9 cellular contexts compared by ENCODE assay signal in genomic region chr11:48081151-48082010, GRCh38.
DNase-seq lines count a peak whose midpoint lies in the region; ATAC-seq and TF ChIP-seq lines count a peak whose summit lies in the region.
"Had no signal": no experiment of that assay in that cellular context is flagged by ENCODE, and none has a peak within 500 bp of the region (broad histone marks: within the 10 kb centered on the region; RNA-seq: fewer than 3 reads in every experiment).

No MANE protein-coding gene starts in this region.

- peaks cover 18% of the 10 kb centered on the region for H3F3A ChIP-seq in SK-N-SH (replicated peaks; ENCODE audit: insufficient read depth)

- TF ChIP-seq CTCF in SK-N-SH (IDR thresholded peaks at IDR 0.05) (no peak), endodermal cell (conservative IDR thresholded peaks at IDR 0.05) (no peak), WERI-Rb-1 (IDR thresholded peaks at IDR 0.05; ENCODE audit: low read depth, low read length) (no peak)

- H3K4me2 ChIP-seq in SK-N-SH, result peak overlapping the region; percentile 46

- H3K36me3 ChIP-seq in SK-N-SH (replicated peaks in 1 of 2; ENCODE audit: control insufficient read depth in 1 of 2, insufficient read depth in 2 of 2, low read length in 1 of 2) (peaks cover 0 to 7% of the 10 kb centered on the region in 2 experiments), endodermal cell (ENCODE audit: control insufficient read depth, insufficient read depth, low read length) (no peaks in the 10 kb centered on the region), WERI-Rb-1 (no peaks in the 10 kb centered on the region)

- H3K9me3 ChIP-seq in SK-N-SH, result no peaks in the 10 kb centered on the region
- H3K9me3 ChIP-seq in endodermal cell (ENCODE audit: control insufficient read depth, low read length), result peaks cover 7% of the 10 kb centered on the region
- H3K9me3 ChIP-seq in WERI-Rb-1 (ENCODE audit: severe bottlenecking), result no peaks in the 10 kb centered on the region

- H3K9ac ChIP-seq in SK-N-SH (no peak overlapping the region), endodermal cell (ENCODE audit: extremely low read depth, low read length, poor library complexity, severe bottlenecking) (no peak overlapping the region)

- 45% methylated on average over 10 of the region's 19 CpGs for WGBS in SK-N-SH (ENCODE audit: low lambda C conversion rate)
- 77 to 81% methylated on average over 12 to 19 of the region's 19 CpGs for whole genome bisulfite sequencing in endodermal cell (ENCODE audit: insufficient coverage in 1 of 2, insufficient read length in 1 of 2), 2 experiments

- POLR2A ChIA-PET in SK-N-SH (lab: Yijun Ruan, JAX), result no interaction called here

- CTCF ChIA-PET in SK-N-SH (lab: Yijun Ruan, JAX), result interaction anchor here (1.2 to 1.4 kb wide), 2 partner anchors 28 to 147 kb away, joined by 4 read pairs; no protein-coding TSS in a partner anchor

- H3K9me2 ChIP-seq in SK-N-SH, result no peaks in the 10 kb centered on the region

- TF ChIP-seq EP300 in SK-N-SH (IDR thresholded peaks at IDR 0.05; ENCODE audit: borderline replicate concordance in 1 of 2, low read depth in 1 of 2, low read length in 1 of 2), result peak in 1 of 2 experiments; percentile 68; a peak in 2 of 4 replicates

- H3K27me3 Mint-ChIP-seq in endodermal cell (ENCODE audit: insufficient read depth) (no peaks in the 10 kb centered on the region), naive B cell (no peaks in the 10 kb centered on the region)

- peaks cover 5% of the 10 kb centered on the region for H3K36me3 Mint-ChIP-seq in endodermal cell (ENCODE audit: low read depth)
- H3K36me3 Mint-ChIP-seq in naive B cell, result peaks cover 5 to 18% of the 10 kb centered on the region in 2 donors

- no peak overlapping the region; the same call in 1 of the 2 replicates for H2AFZ ChIP-seq in SK-N-SH (ENCODE audit: low read depth)

- H3K27ac ChIP-seq in SK-N-SH (ENCODE audit: low read depth in 2 of 2, low read length in 1 of 2) (peak overlapping the region; percentile 7 to 78; a peak in 3 of 4 replicates), endodermal cell (ENCODE audit: low read depth, low read length) (no peak overlapping the region), WERI-Rb-1 (no peak overlapping the region)

- DNase-seq in Caki2 (ENCODE audit: low read depth), result peak; percentile 71
- DNase-seq in SK-N-SH, result no peak
- no peak for DNase-seq in endodermal cell
- no peak for DNase-seq in naive B cell
- DNase-seq in GOT3 (lab: John Stamatoyannopoulos, UW), result no peak
- DNase-seq in WERI-Rb-1, result no peak

- H3K4me1 ChIP-seq in SK-N-SH (ENCODE audit: control insufficient read depth in 1 of 2, insufficient read depth in 2 of 2, low read depth in 1 of 2, low read length in 1 of 2) (peaks cover 0 to 9% of the 10 kb centered on the region in 2 experiments; a peak in 2 of 4 replicates), endodermal cell (ENCODE audit: control insufficient read depth, insufficient read depth, low read length) (peaks cover 4% of the 10 kb centered on the region)

- H3K79me2 ChIP-seq in SK-N-SH (ENCODE audit: insufficient read depth), result peaks cover 80% of the 10 kb centered on the region

- H3K27me3 ChIP-seq in SK-N-SH (ENCODE audit: insufficient read depth) (no peaks in the 10 kb centered on the region), endodermal cell (ENCODE audit: control insufficient read depth, insufficient read depth, low read length, poor library complexity, severe bottlenecking) (no peaks in the 10 kb centered on the region), WERI-Rb-1 (ENCODE audit: insufficient read depth, low read depth, severe bottlenecking) (no peaks in the 10 kb centered on the region)

- no peaks in the 10 kb centered on the region for H4K20me1 ChIP-seq in SK-N-SH (ENCODE audit: insufficient read depth)

- ATAC-seq in naive B cell (ENCODE audit: low read depth in 2 of 2) (peak in 1 of 2 donors; percentile 63), GM19328 (IDR thresholded peaks at IDR 0.05; ENCODE audit: unreplicated experiment) (no peak), GM18873 (IDR thresholded peaks at IDR 0.05; ENCODE audit: low FRiP score, unreplicated experiment) (no peak)

- H3K4me3 ChIP-seq in SK-N-SH (ENCODE audit: low read depth in 2 of 2, low read length in 1 of 2), result no peak overlapping the region
- H3K4me3 ChIP-seq in endodermal cell (ENCODE audit: low read length), result no peak overlapping the region
- no peak overlapping the region for H3K4me3 ChIP-seq in WERI-Rb-1 (ENCODE audit: low read depth, low read length)

- TF ChIP-seq RAD21 in SK-N-SH (IDR thresholded peaks at IDR 0.05; ENCODE audit: low read length), result no peak

- H3K4me1 Mint-ChIP-seq in endodermal cell (peaks cover 17% of the 10 kb centered on the region), naive B cell (peaks cover 41 to 47% (median 43%) of the 10 kb centered on the region in 3 donors)

- H3K27ac Mint-ChIP-seq in endodermal cell, result peak overlapping the region; percentile 39
- peak overlapping the region in 5 of 6 donors; percentile 53 to 82 (median 73) for H3K27ac Mint-ChIP-seq in naive B cell

- H3K9me3 Mint-ChIP-seq in endodermal cell (peaks cover 7% of the 10 kb centered on the region), naive B cell (no peaks in the 10 kb centered on the region)

- H3K4me3 Mint-ChIP-seq in endodermal cell (no peak overlapping the region), naive B cell (peak overlapping the region in 5 of 8 donors; percentile 32 to 60 (median 47))
- H3K4me3 Mint-ChIP-seq: brain had no signal

- in situ Hi-C loops in Caki2 (cut with HindIII; ENCODE audit: low pct_unique_long_range_greater_than_20kb, low sequenced_read_pairs), result no loop called here

TF ChIP-seq in SK-N-SH, 30 proteins besides CTCF, POLR2A, EP300 and RAD21 (continues in another document):
- TF ChIP-seq ELF1 (IDR thresholded peaks at IDR 0.05) (no peak), JUND (IDR thresholded peaks at IDR 0.05) (peak; percentile 53), FOXM1 (IDR thresholded peaks at IDR 0.05; ENCODE audit: low read depth) (no peak), USF2 (IDR thresholded peaks at IDR 0.05; ENCODE audit: borderline replicate concordance, low read depth, low read length) (no peak), MAX (IDR thresholded peaks at IDR 0.05; ENCODE audit: low read depth) (peak; percentile 39; the same call in 1 of the 2 replicates), NRF1 (IDR thresholded peaks at IDR 0.05; ENCODE audit: low read depth, low read length) (no peak), EZH2phosphoT487 (IDR thresholded peaks at IDR 0.05; ENCODE audit: borderline replicate concordance, low read depth) (no peak), FOSL2 (IDR thresholded peaks at IDR 0.05; ENCODE audit: borderline replicate concordance, low read depth) (peak; percentile 64), RCOR1 (IDR thresholded peaks at IDR 0.05; ENCODE audit: low read length) (no peak), GABPA (IDR thresholded peaks at IDR 0.05; ENCODE audit: low read depth) (0 out of 2 replicates have a peak, but pooled peaks have one; percentile 11), GATA2 (CRISPR knock-in tag; IDR thresholded peaks at IDR 0.05) (no peak)
- TF ChIP-seq, protein P1, sequence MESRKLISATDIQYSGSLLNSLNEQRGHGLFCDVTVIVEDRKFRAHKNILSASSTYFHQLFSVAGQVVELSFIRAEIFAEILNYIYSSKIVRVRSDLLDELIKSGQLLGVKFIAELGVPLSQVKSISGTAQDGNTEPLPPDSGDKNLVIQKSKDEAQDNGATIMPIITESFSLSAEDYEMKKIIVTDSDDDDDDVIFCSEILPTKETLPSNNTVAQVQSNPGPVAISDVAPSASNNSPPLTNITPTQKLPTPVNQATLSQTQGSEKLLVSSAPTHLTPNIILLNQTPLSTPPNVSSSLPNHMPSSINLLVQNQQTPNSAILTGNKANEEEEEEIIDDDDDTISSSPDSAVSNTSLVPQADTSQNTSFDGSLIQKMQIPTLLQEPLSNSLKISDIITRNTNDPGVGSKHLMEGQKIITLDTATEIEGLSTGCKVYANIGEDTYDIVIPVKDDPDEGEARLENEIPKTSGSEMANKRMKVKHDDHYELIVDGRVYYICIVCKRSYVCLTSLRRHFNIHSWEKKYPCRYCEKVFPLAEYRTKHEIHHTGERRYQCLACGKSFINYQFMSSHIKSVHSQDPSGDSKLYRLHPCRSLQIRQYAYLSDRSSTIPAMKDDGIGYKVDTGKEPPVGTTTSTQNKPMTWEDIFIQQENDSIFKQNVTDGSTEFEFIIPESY (IDR thresholded peaks at IDR 0.05; ENCODE audit: borderline replicate concordance, low read depth), result no peak

Comparison
In these comparisons a context has a peak if more than half of its experiments do, and no peak if none do; other contexts are left out.
1. H3K27ac ChIP-seq: peak in SK-N-SH (2 of 2); none in endodermal cell (single experiment) and WERI-Rb-1 (single experiment).